Comparison of ENCODE assay signal across 18 cellular contexts in the genomic region with DNA sequence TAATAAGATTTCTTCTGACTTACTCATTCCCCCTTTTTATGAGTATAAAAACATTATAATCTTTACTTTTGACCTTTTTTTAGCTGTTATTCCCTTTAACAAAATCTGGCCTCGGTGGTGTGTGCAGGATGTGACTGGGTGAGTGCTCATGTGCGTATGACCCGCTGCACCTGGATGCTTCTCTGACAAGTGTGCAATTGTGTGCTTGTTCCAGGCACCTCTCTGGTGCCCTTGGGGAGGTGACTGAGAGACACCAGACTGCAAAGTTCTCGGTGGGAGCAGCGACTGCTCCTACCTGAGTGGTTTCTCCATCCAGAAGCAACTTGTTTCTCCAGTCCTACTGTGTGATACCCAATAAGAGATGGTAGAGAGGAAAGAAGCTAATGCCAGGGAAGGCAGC.
DNase-seq lines count a peak whose midpoint lies in the region; ATAC-seq, FAIRE-seq and TF ChIP-seq lines count a peak whose summit lies in the region.
"Had no signal": no experiment of that assay in that cellular context is flagged by ENCODE, and none has a peak within 500 bp of the region (broad histone marks: within the 10 kb centered on the region; RNA-seq: fewer than 3 reads in every experiment).

No MANE protein-coding gene starts in this region.

- H3K9me3 ChIP-seq in keratinocyte (ENCODE audit: control insufficient read depth, low read depth, low read length), result no peaks in the 10 kb centered on the region
- H3K9me3 ChIP-seq: BE2C, Caco-2 had no signal

- no peaks in the 10 kb centered on the region for H4K20me1 ChIP-seq in keratinocyte (ENCODE audit: control insufficient read depth, extremely low read depth, insufficient read depth, low read length)

- DNase-seq in NCI-H69 (lab: John Stamatoyannopoulos, UW), result peak; percentile 54
- no peak for DNase-seq in WTC11 (ENCODE audit: low spot score)
- DNase-seq in epithelial cell of esophagus (ENCODE audit: low read depth), result peak; percentile 50
- DNase-seq in keratinocyte (ENCODE audit: low read depth, low spot score), result no peak
- DNase-seq in Ammon's horn (ENCODE audit: low spot score), result no peak
- DNase-seq in NCI-H2081 (lab: John Stamatoyannopoulos, UW), result no peak
- DNase-seq in activated naive CD4-positive, alpha-beta T cell treated with anti-CD3 and anti-CD28 coated beads, Interleukin-2, amount 50 U/mL, for 72 hours (ENCODE audit: low spot score in 2 of 2), result no peak
- DNase-seq: BE2C; Caco-2; CD8-positive, alpha-beta T cell; DND-41; GDM1; GOT3; H9 had no signal

- H3K9ac ChIP-seq in keratinocyte (ENCODE audit: control insufficient read depth, extremely low read depth, insufficient read depth, low read length), result peak overlapping the region; percentile 71

- dilution Hi-C loops in keratinocyte (cut with MboI; ENCODE audit: extremely low pct_ligation_motif_present, low sequenced_read_pairs), result no loop called here

- peak overlapping the region; percentile 78 for H3K27ac ChIP-seq in keratinocyte (ENCODE audit: control insufficient read depth, insufficient read depth, low read length)

- no peaks in the 10 kb centered on the region for H3K27me3 Mint-ChIP-seq in WTC11 (ENCODE audit: low read depth)

- peaks cover 4% of the 10 kb centered on the region; the same call in 1 of the 2 replicates for H3K4me1 Mint-ChIP-seq in WTC11
- H3K4me1 Mint-ChIP-seq: CD14-positive monocyte had no signal

- no peak overlapping the region for H3K4me3 Mint-ChIP-seq in WTC11
- H3K4me3 Mint-ChIP-seq: CD14-positive monocyte; CD8-positive, alpha-beta T cell; H9 had no signal

- FAIRE-seq in keratinocyte (lab: Jason Lieb, UNC), result peak; percentile 90
- FAIRE-seq: GM12892, GM19239 had no signal

- H3K36me3 ChIP-seq in keratinocyte (ENCODE audit: control insufficient read depth in 2 of 2, extremely low read depth in 1 of 2, insufficient read depth in 2 of 2, low read length in 2 of 2), result no peaks in the 10 kb centered on the region
- H3K36me3 ChIP-seq: BE2C had no signal

- H3K9me3 Mint-ChIP-seq in WTC11, result peaks cover 5% of the 10 kb centered on the region
- no peaks in the 10 kb centered on the region for H3K9me3 Mint-ChIP-seq in activated naive CD4-positive, alpha-beta T cell treated with anti-CD3 and anti-CD28 coated beads, Interleukin-2, amount 50 U/mL, for 72 hours
- H3K9me3 Mint-ChIP-seq: CD8-positive, alpha-beta T cell; H9 had no signal

- POLR2A ChIA-PET in WTC11 (lab: Charles Lee), result no interaction called here

- CTCF ChIA-PET in WTC11 (lab: Charles Lee), result no interaction called here

- H3K9me1 ChIP-seq in keratinocyte (ENCODE audit: control insufficient read depth, extremely low read depth, insufficient read depth, low read length), result no peaks in the 10 kb centered on the region

- H3K4me2 ChIP-seq in keratinocyte (ENCODE audit: control insufficient read depth, extremely low read depth, insufficient read depth, low read depth, low read length), result peak overlapping the region; percentile 71

- ATAC-seq in WTC11 (no peak), HG02763 (IDR thresholded peaks at IDR 0.05; ENCODE audit: unreplicated experiment) (no peak)
- ATAC-seq in activated naive CD4-positive, alpha-beta T cell treated with anti-CD3 and anti-CD28 coated beads, Interleukin-2, amount 50 U/mL, for 72 hours, result no peak
- ATAC-seq: CD8-positive, alpha-beta T cell had no signal

- H3K4me3 ChIP-seq in epithelial cell of esophagus (ENCODE audit: low read length) (no peak overlapping the region), keratinocyte (ENCODE audit: control insufficient read depth in 2 of 3, extremely low read depth in 1 of 3, insufficient read depth in 2 of 3, low read depth in 1 of 3, low read length in 3 of 3) (peak overlapping the region in 1 of 3 experiments; percentile 34)

- H3K27ac Mint-ChIP-seq in WTC11, result peak overlapping the region; percentile 33; the same call in 1 of the 2 replicates
- H3K27ac Mint-ChIP-seq in activated naive CD4-positive, alpha-beta T cell treated with anti-CD3 and anti-CD28 coated beads, Interleukin-2, amount 50 U/mL, for 72 hours, result no peak overlapping the region
- H3K27ac Mint-ChIP-seq: CD14-positive monocyte; CD8-positive, alpha-beta T cell had no signal

- peaks cover 41% of the 10 kb centered on the region for H3K4me1 ChIP-seq in keratinocyte (ENCODE audit: control insufficient read depth, extremely low read depth, insufficient read depth, low read length)
- H3K4me1 ChIP-seq: BE2C had no signal

- TF ChIP-seq CTCF in WTC11 (IDR thresholded peaks at IDR 0.05), result no peak
- TF ChIP-seq CTCF in epithelial cell of esophagus (IDR thresholded peaks at IDR 0.05; ENCODE audit: insufficient read depth, low read depth, low read length, missing control alignments), result no peak
- TF ChIP-seq CTCF in keratinocyte (optimal IDR thresholded peaks at IDR 0.05 in 1 of 3, IDR thresholded peaks at IDR 0.05 in 1 of 3, conservative IDR thresholded peaks at IDR 0.05 in 1 of 3; ENCODE audit: extremely low read depth in 1 of 3, insufficient read depth in 2 of 3, low read length in 3 of 3), result no peak

- H3K27me3 ChIP-seq in keratinocyte (ENCODE audit: control insufficient read depth, extremely low read depth, insufficient read depth, low read length), result no peaks in the 10 kb centered on the region

- H2AFZ ChIP-seq in keratinocyte (ENCODE audit: control insufficient read depth, low read length), result no peak overlapping the region

- H3K36me3 Mint-ChIP-seq in WTC11, result no peaks in the 10 kb centered on the region
- peaks cover 0 to under 1% of the 10 kb centered on the region in 2 donors for H3K36me3 Mint-ChIP-seq in activated naive CD4-positive, alpha-beta T cell treated with anti-CD3 and anti-CD28 coated beads, Interleukin-2, amount 50 U/mL, for 72 hours
- H3K36me3 Mint-ChIP-seq: CD14-positive monocyte; CD8-positive, alpha-beta T cell had no signal

- no peaks in the 10 kb centered on the region for H3K79me2 ChIP-seq in keratinocyte (ENCODE audit: control insufficient read depth, insufficient read depth, low read length)

TF ChIP-seq in WTC11, 78 proteins besides CTCF, POLR2A, EP300 and RAD21 (continues in another document):
- TF ChIP-seq, protein P1, sequence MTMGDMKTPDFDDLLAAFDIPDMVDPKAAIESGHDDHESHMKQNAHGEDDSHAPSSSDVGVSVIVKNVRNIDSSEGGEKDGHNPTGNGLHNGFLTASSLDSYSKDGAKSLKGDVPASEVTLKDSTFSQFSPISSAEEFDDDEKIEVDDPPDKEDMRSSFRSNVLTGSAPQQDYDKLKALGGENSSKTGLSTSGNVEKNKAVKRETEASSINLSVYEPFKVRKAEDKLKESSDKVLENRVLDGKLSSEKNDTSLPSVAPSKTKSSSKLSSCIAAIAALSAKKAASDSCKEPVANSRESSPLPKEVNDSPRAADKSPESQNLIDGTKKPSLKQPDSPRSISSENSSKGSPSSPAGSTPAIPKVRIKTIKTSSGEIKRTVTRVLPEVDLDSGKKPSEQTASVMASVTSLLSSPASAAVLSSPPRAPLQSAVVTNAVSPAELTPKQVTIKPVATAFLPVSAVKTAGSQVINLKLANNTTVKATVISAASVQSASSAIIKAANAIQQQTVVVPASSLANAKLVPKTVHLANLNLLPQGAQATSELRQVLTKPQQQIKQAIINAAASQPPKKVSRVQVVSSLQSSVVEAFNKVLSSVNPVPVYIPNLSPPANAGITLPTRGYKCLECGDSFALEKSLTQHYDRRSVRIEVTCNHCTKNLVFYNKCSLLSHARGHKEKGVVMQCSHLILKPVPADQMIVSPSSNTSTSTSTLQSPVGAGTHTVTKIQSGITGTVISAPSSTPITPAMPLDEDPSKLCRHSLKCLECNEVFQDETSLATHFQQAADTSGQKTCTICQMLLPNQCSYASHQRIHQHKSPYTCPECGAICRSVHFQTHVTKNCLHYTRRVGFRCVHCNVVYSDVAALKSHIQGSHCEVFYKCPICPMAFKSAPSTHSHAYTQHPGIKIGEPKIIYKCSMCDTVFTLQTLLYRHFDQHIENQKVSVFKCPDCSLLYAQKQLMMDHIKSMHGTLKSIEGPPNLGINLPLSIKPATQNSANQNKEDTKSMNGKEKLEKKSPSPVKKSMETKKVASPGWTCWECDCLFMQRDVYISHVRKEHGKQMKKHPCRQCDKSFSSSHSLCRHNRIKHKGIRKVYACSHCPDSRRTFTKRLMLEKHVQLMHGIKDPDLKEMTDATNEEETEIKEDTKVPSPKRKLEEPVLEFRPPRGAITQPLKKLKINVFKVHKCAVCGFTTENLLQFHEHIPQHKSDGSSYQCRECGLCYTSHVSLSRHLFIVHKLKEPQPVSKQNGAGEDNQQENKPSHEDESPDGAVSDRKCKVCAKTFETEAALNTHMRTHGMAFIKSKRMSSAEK (CRISPR knock-in tag; IDR thresholded peaks at IDR 0.05; ENCODE audit: borderline replicate concordance), result no peak
- TF ChIP-seq MXD4 (CRISPR knock-in tag; IDR thresholded peaks at IDR 0.05; ENCODE audit: borderline replicate concordance), result no peak
- no peak for TF ChIP-seq ZNF263 (CRISPR knock-in tag; IDR thresholded peaks at IDR 0.05; ENCODE audit: low read depth)
- no peak for TF ChIP-seq GRHL2 (CRISPR knock-in tag; IDR thresholded peaks at IDR 0.05; ENCODE audit: insufficient replicate concordance, severe bottlenecking)
- TF ChIP-seq RELA (CRISPR knock-in tag; IDR thresholded peaks at IDR 0.05; ENCODE audit: borderline replicate concordance), result no peak
- TF ChIP-seq NFE2L1 (CRISPR knock-in tag; IDR thresholded peaks at IDR 0.05), result no peak
- no peak for TF ChIP-seq NFATC4 (CRISPR knock-in tag; IDR thresholded peaks at IDR 0.05)
- no peak for TF ChIP-seq PRRX2 (CRISPR knock-in tag; IDR thresholded peaks at IDR 0.05)
- TF ChIP-seq JUN (CRISPR knock-in tag; IDR thresholded peaks at IDR 0.05), result no peak
- no peak for TF ChIP-seq E2F1 (CRISPR knock-in tag; IDR thresholded peaks at IDR 0.05)
- no peak for TF ChIP-seq CBFB (CRISPR knock-in tag; IDR thresholded peaks at IDR 0.05; ENCODE audit: low read depth)
- TF ChIP-seq MYBL2 (CRISPR knock-in tag; IDR thresholded peaks at IDR 0.05), result no peak

Comparison
In these comparisons a context has a peak if more than half of its experiments do, and no peak if none do; other contexts are left out.
1. DNase-seq: peak in NCI-H69 (single experiment) and epithelial cell of esophagus (single experiment); none in WTC11 (single experiment), keratinocyte (single experiment), Ammon's horn (single experiment), NCI-H2081 (0 of 2) and activated naive CD4-positive, alpha-beta T cell treated with anti-CD3 and anti-CD28 coated beads, Interleukin-2, amount 50 U/mL, for 72 hours (0 of 2).